Comparison of ENCODE assay signal across 17 cellular contexts in the genomic region with DNA sequence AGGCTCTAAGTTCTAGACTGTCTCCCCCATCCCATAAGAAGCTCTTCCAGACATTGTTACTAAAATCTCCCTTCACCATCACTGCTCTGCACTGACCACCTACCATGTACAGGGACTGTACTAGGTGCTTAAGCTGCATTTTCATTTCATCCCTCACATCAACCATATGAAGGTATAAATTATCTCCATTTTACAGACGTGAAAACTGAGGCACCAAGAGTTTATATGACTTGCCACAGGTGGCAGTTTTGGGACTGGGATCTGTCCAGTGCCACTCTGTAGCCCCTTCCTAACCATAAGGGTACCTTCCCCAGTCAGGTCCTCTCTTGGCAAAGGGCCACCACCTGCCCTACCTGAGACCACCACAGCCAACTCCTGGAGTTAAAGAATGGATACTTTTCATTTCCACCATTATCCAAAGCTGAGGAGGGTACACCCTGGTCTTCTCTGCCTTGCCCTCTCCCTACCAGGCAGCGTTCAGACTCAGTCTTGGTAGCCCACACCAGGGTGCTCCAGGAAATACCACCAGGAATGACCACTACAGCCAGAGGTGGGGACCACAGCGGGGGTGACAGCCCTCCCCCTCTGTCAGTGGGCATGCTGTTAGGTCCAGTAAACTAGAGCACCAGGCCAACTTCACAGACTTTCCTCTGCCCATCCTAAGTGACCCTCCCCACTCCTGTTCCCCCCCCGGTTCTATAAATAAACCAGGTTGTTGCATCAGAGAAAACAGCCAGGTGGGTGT. TPM values are rescaled to one million over a fixed set of nuclear protein-coding genes. Genes with fewer than 3 reads are reported as not detected.
DNase-seq lines count a peak whose midpoint lies in the region; ATAC-seq, FAIRE-seq and TF ChIP-seq lines count a peak whose summit lies in the region.
"Had no signal": no experiment of that assay in that cellular context is flagged by ENCODE, and none has a peak within 500 bp of the region (broad histone marks: within the 10 kb centered on the region; RNA-seq: fewer than 3 reads in every experiment).

No MANE protein-coding gene starts in this region.

- FAIRE-seq in astrocyte (lab: Jason Lieb, UNC) = no peak
- FAIRE-seq: D721Med, pancreas had no signal

- H3K27ac ChIP-seq in GM23248 (peak overlapping the region; percentile 94), astrocyte (ENCODE audit: low read depth, low read length) (no peak overlapping the region)
- H3K27ac ChIP-seq: HL-60, KMS-11 had no signal

- H3K4me3 ChIP-seq in GM23248 (peak overlapping the region; percentile 93), astrocyte (ENCODE audit: insufficient read depth, low read depth, low read length) (no peak overlapping the region)

- H3K27me3 Mint-ChIP-seq in astrocyte (ENCODE audit: low read depth, unreplicated experiment) (no peaks in the 10 kb centered on the region), glutamatergic neuron (ENCODE audit: unreplicated experiment) (peaks cover 7% of the 10 kb centered on the region)
- peaks cover 0 to 3% of the 10 kb centered on the region in 2 donors for H3K27me3 Mint-ChIP-seq in natural killer cell treated with Interleukin-12 subunit alpha and Interleukin-12 subunit beta and Interleukin-15 and Interleukin-18, amount 100 ng/mL, for 72 hours

- H3K9me3 ChIP-seq in GM23248 (ENCODE audit: low read depth) (no peaks in the 10 kb centered on the region), astrocyte (ENCODE audit: insufficient read depth, low read depth, low read length) (no peaks in the 10 kb centered on the region)
- H3K9me3 ChIP-seq: pancreas had no signal

- H3K27ac Mint-ChIP-seq in astrocyte (ENCODE audit: unreplicated experiment) (peak overlapping the region; percentile 92), glutamatergic neuron (ENCODE audit: unreplicated experiment) (no peak overlapping the region)
- peak overlapping the region; percentile 91 for H3K27ac Mint-ChIP-seq in stimulated activated effector memory CD8-positive, alpha-beta T cell treated with anti-CD3 and anti-CD28 coated beads, Interleukin-12 subunit alpha, Interleukin-12 subunit beta, amount 100 ng/mL, for 72 hours
- H3K27ac Mint-ChIP-seq in natural killer cell treated with Interleukin-12 subunit alpha and Interleukin-12 subunit beta and Interleukin-15 and Interleukin-18, amount 100 ng/mL, for 72 hours = no peak overlapping the region

- ATAC-seq in stimulated activated effector memory CD8-positive, alpha-beta T cell treated with anti-CD3 and anti-CD28 coated beads, Interleukin-12 subunit alpha, Interleukin-12 subunit beta, amount 100 ng/mL, for 72 hours = no peak
- no peak for ATAC-seq in GM18520 (IDR thresholded peaks at IDR 0.05; ENCODE audit: unreplicated experiment)
- no peak for ATAC-seq in natural killer cell treated with Interleukin-12 subunit alpha and Interleukin-12 subunit beta and Interleukin-15 and Interleukin-18, amount 100 ng/mL, for 72 hours
- ATAC-seq in HG03460 (IDR thresholded peaks at IDR 0.05; ENCODE audit: unreplicated experiment) = no peak
- ATAC-seq: pancreas had no signal

- H3K27me3 ChIP-seq in GM23248 (replicated peaks; ENCODE audit: insufficient read depth) (no peaks in the 10 kb centered on the region), astrocyte (ENCODE audit: insufficient read depth, low read length) (no peaks in the 10 kb centered on the region)
- H3K27me3 ChIP-seq: pancreas had no signal

- no peak overlapping the region for H2AFZ ChIP-seq in GM23248
- no peak overlapping the region for H2AFZ ChIP-seq in astrocyte (ENCODE audit: low read depth, low read length)

- 67 to 70% methylated on average over 4 of the region's 4 CpGs for WGBS in GM23248 (ENCODE audit: low coverage in 1 of 2, low lambda C conversion rate in 2 of 2, missing lambda C conversion rate in 2 of 2), 2 experiments

- H3K4me1 ChIP-seq in GM23248 (ENCODE audit: insufficient read depth) (peaks cover 57% of the 10 kb centered on the region), astrocyte (ENCODE audit: insufficient read depth, low read length) (peaks cover 31% of the 10 kb centered on the region)

- no peaks in the 10 kb centered on the region for H3K9me3 Mint-ChIP-seq in astrocyte (ENCODE audit: unreplicated experiment)
- peaks cover 5% of the 10 kb centered on the region for H3K9me3 Mint-ChIP-seq in glutamatergic neuron (ENCODE audit: unreplicated experiment)
- no peaks in the 10 kb centered on the region for H3K9me3 Mint-ChIP-seq in stimulated activated effector memory CD8-positive, alpha-beta T cell treated with anti-CD3 and anti-CD28 coated beads, Interleukin-12 subunit alpha, Interleukin-12 subunit beta, amount 100 ng/mL, for 72 hours
- H3K9me3 Mint-ChIP-seq in natural killer cell treated with Interleukin-12 subunit alpha and Interleukin-12 subunit beta and Interleukin-15 and Interleukin-18, amount 100 ng/mL, for 72 hours = no peaks in the 10 kb centered on the region

- no peaks in the 10 kb centered on the region for H3K9me2 ChIP-seq in GM23248 (ENCODE audit: insufficient read depth)

- in situ Hi-C loops in GM23248 (cut with MboI) = no loop called here

- H3K4me1 Mint-ChIP-seq in astrocyte (ENCODE audit: low read depth, unreplicated experiment) (peaks cover 25% of the 10 kb centered on the region), glutamatergic neuron (ENCODE audit: low read depth, unreplicated experiment) (peaks cover 23% of the 10 kb centered on the region)
- H3K4me1 Mint-ChIP-seq in stimulated activated effector memory CD8-positive, alpha-beta T cell treated with anti-CD3 and anti-CD28 coated beads, Interleukin-12 subunit alpha, Interleukin-12 subunit beta, amount 100 ng/mL, for 72 hours = peaks cover 55% of the 10 kb centered on the region
- H3K4me1 Mint-ChIP-seq in natural killer cell treated with Interleukin-12 subunit alpha and Interleukin-12 subunit beta and Interleukin-15 and Interleukin-18, amount 100 ng/mL, for 72 hours (ENCODE audit: low read depth in 2 of 2) = peaks cover 25 to 28% of the 10 kb centered on the region in 2 donors

- H3F3A ChIP-seq in GM23248 (ENCODE audit: insufficient read depth) = peaks cover 42% of the 10 kb centered on the region

- DNase-seq in GM23248 (no peak), astrocyte (ENCODE audit: low read depth) (no peak), glutamatergic neuron (no peak), globus pallidus (ENCODE audit: low spot score) (no peak)
- no peak for DNase-seq in stimulated activated effector memory CD8-positive, alpha-beta T cell treated with anti-CD3 and anti-CD28 coated beads, Interleukin-12 subunit alpha, Interleukin-12 subunit beta, amount 100 ng/mL, for 72 hours (ENCODE audit: low spot score in 2 of 2)
- no peak for DNase-seq in natural killer cell treated with Interleukin-12 subunit alpha and Interleukin-12 subunit beta and Interleukin-15 and Interleukin-18, amount 100 ng/mL, for 72 hours (ENCODE audit: low spot score)
- DNase-seq: activated gamma-delta T cell; foreskin melanocyte; GDM1; mesendoderm; pancreas; stimulated activated CD4-positive, alpha-beta T cell treated with anti-CD3 and anti-CD28 coated beads, Interleukin-12 subunit alpha, Interleukin-12 subunit beta, amount 100 ng/mL, for 4 hours had no signal

- peaks cover 14% of the 10 kb centered on the region for H4K20me1 ChIP-seq in GM23248 (ENCODE audit: insufficient read depth)
- H4K20me1 ChIP-seq in astrocyte (ENCODE audit: insufficient read depth, low read length) = peaks cover 71% of the 10 kb centered on the region

- H3K4me2 ChIP-seq in GM23248 (ENCODE audit: unreplicated experiment) (peak overlapping the region; percentile 96), astrocyte (ENCODE audit: low read length) (peak overlapping the region; percentile 97)
- H3K4me2 ChIP-seq: KMS-11 had no signal

- H3K36me3 Mint-ChIP-seq in astrocyte (ENCODE audit: low read depth, unreplicated experiment) (peaks cover 21% of the 10 kb centered on the region), glutamatergic neuron (ENCODE audit: unreplicated experiment) (no peaks in the 10 kb centered on the region)
- no peaks in the 10 kb centered on the region for H3K36me3 Mint-ChIP-seq in stimulated activated effector memory CD8-positive, alpha-beta T cell treated with anti-CD3 and anti-CD28 coated beads, Interleukin-12 subunit alpha, Interleukin-12 subunit beta, amount 100 ng/mL, for 72 hours
- no peaks in the 10 kb centered on the region for H3K36me3 Mint-ChIP-seq in natural killer cell treated with Interleukin-12 subunit alpha and Interleukin-12 subunit beta and Interleukin-15 and Interleukin-18, amount 100 ng/mL, for 72 hours

- H3K36me3 ChIP-seq in GM23248 (ENCODE audit: low read depth) (no peaks in the 10 kb centered on the region), astrocyte (ENCODE audit: insufficient read depth, low read length) (no peaks in the 10 kb centered on the region)
- H3K36me3 ChIP-seq: pancreas had no signal

- H3K9ac ChIP-seq in GM23248 (peak overlapping the region; percentile 99), astrocyte (ENCODE audit: low read length) (no peak overlapping the region)
- H3K9ac ChIP-seq: KMS-11 had no signal

- H3K79me2 ChIP-seq in GM23248 (ENCODE audit: insufficient read depth) = peaks cover 75% of the 10 kb centered on the region
- H3K79me2 ChIP-seq in astrocyte (ENCODE audit: insufficient read depth, low read length) = peaks cover 76% of the 10 kb centered on the region

- TF ChIP-seq CTCF in astrocyte (IDR thresholded peaks at IDR 0.05; ENCODE audit: insufficient read depth, low read depth, low read length) (no peak), glutamatergic neuron (IDR thresholded peaks at IDR 0.05; ENCODE audit: partially characterized antibody, unreplicated experiment) (no peak)

- H3K4me3 Mint-ChIP-seq in astrocyte (ENCODE audit: unreplicated experiment) (peak overlapping the region; percentile 96), glutamatergic neuron (ENCODE audit: unreplicated experiment) (peak overlapping the region; percentile 58)
- H3K4me3 Mint-ChIP-seq in stimulated activated effector memory CD8-positive, alpha-beta T cell treated with anti-CD3 and anti-CD28 coated beads, Interleukin-12 subunit alpha, Interleukin-12 subunit beta, amount 100 ng/mL, for 72 hours = no peak overlapping the region
- no peak overlapping the region for H3K4me3 Mint-ChIP-seq in natural killer cell treated with Interleukin-12 subunit alpha and Interleukin-12 subunit beta and Interleukin-15 and Interleukin-18, amount 100 ng/mL, for 72 hours

RNA-seq across cellular contexts. Expression of a gene that starts 2.8 kb away (rescaled TPM):
- 71.9 and 76.6 TPM in 2 replicates for total RNA-seq in GM23248 (2014; rRNA removed; shearing (Covaris generic))
- 34.4 and 35.0 TPM in 2 replicates for polyA plus RNA-seq in GM23248 (2016; fragmentation: Nextera tagmentation; extraction: Ambion mirVana)
- total RNA-seq in astrocyte (56.0 and 70.5 TPM in 2 replicates), glutamatergic neuron (ENCODE audit: unreplicated experiment) (13.5 TPM)
- 10 to 100 TPM in 1 of 2 donors, 1 to 10 TPM in 1; 8.8 to 15.7 TPM for total RNA-seq in natural killer cell treated with Interleukin-12 subunit alpha and Interleukin-12 subunit beta and Interleukin-15 and Interleukin-18, amount 100 ng/mL, for 72 hours

RNA-seq across cellular contexts. Expression of a gene that starts 38.5 kb away (rescaled TPM):
- total RNA-seq in GM23248 (2014; rRNA removed; shearing (Covaris generic)) = 16.4 and 17.1 TPM in 2 replicates
- 7.3 and 10.0 TPM in 2 replicates for polyA plus RNA-seq in GM23248 (2016; fragmentation: Nextera tagmentation; extraction: Ambion mirVana)
- total RNA-seq in astrocyte (14.9 and 15.9 TPM in 2 replicates), glutamatergic neuron (ENCODE audit: unreplicated experiment) (13.7 TPM)
- 10 to 100 TPM; 27.3 to 32.4 TPM for total RNA-seq in natural killer cell treated with Interleukin-12 subunit alpha and Interleukin-12 subunit beta and Interleukin-15 and Interleukin-18, amount 100 ng/mL, for 72 hours

Comparison
In these comparisons a context has a peak if more than half of its experiments do, and no peak if none do; other contexts are left out.
1. H3K27ac Mint-ChIP-seq: peak in astrocyte (single experiment) and stimulated activated effector memory CD8-positive, alpha-beta T cell treated with anti-CD3 and anti-CD28 coated beads, Interleukin-12 subunit alpha, Interleukin-12 subunit beta, amount 100 ng/mL, for 72 hours (single experiment); none in glutamatergic neuron (single experiment) and natural killer cell treated with Interleukin-12 subunit alpha and Interleukin-12 subunit beta and Interleukin-15 and Interleukin-18, amount 100 ng/mL, for 72 hours (0 of 2).
2. H3K4me3 Mint-ChIP-seq: peak in astrocyte (single experiment) and glutamatergic neuron (single experiment); none in stimulated activated effector memory CD8-positive, alpha-beta T cell treated with anti-CD3 and anti-CD28 coated beads, Interleukin-12 subunit alpha, Interleukin-12 subunit beta, amount 100 ng/mL, for 72 hours (single experiment) and natural killer cell treated with Interleukin-12 subunit alpha and Interleukin-12 subunit beta and Interleukin-15 and Interleukin-18, amount 100 ng/mL, for 72 hours (single experiment).